Comparison of ENCODE assay signal across 8 cellular contexts in the genomic region with DNA sequence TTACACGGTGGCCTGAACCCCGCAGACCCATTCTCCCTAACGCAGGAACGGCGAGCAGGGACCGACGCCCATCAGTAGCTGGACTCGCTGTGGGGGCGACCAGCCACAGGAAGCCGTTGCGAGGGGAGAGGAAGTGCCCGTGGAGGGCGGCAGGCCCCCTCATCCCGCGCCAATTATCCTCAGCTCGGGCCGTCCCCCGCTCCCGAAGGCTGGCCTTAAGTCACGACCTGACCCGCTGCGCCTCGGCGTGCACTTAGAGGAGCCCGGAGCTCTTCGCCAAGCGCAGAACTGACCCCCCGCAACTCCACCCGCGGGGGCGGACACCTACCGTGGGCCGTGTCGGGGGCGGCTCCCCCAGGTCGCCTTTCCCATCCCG. TPM values are rescaled to one million over a fixed set of nuclear protein-coding genes. Genes with fewer than 3 reads are reported as not detected.
DNase-seq lines count a peak whose midpoint lies in the region; ATAC-seq and TF ChIP-seq lines count a peak whose summit lies in the region.

No MANE protein-coding gene starts in this region.

- H3F3A ChIP-seq in GM23248 (ENCODE audit: insufficient read depth) (peaks cover 7% of the 10 kb centered on the region), PC-9 (ENCODE audit: insufficient read depth, low read depth) (peaks cover 11% of the 10 kb centered on the region; the same call in 1 of the 2 replicates)

- peaks cover 54% of the 10 kb centered on the region for H3K36me3 ChIP-seq in DND-41 (ENCODE audit: insufficient read depth, low read length)
- H3K36me3 ChIP-seq in GM23248 (ENCODE audit: low read depth) = peaks cover 19% of the 10 kb centered on the region
- no peaks in the 10 kb centered on the region for H3K36me3 ChIP-seq in PC-9 (ENCODE audit: low read depth)
- H3K36me3 ChIP-seq in esophagus muscularis mucosa = peaks cover 21 to 50% (median 37%) of the 10 kb centered on the region in 4 donors
- peaks cover 34% of the 10 kb centered on the region for H3K36me3 ChIP-seq in osteoblast (ENCODE audit: insufficient read depth, low read length)

- peaks cover 74% of the 10 kb centered on the region for H3K79me2 ChIP-seq in DND-41 (ENCODE audit: insufficient read depth, low read length)
- H3K79me2 ChIP-seq in GM23248 (ENCODE audit: insufficient read depth) = peaks cover 91% of the 10 kb centered on the region
- H3K79me2 ChIP-seq in PC-9 (ENCODE audit: low read depth) = peaks cover 55% of the 10 kb centered on the region
- peaks cover 80% of the 10 kb centered on the region for H3K79me2 ChIP-seq in osteoblast (ENCODE audit: insufficient read depth, low read length)

- DNase-seq in DND-41 (no peak), GM23248 (peak; percentile 55), PC-9 (no peak), esophagus muscularis mucosa (ENCODE audit: extremely low spot score) (no peak), osteoblast (ENCODE audit: insufficient read length, low spot score, missing footprints) (peak; percentile 92), GOT3 (lab: John Stamatoyannopoulos, UW) (no peak)

- WGBS in GM23248 (ENCODE audit: low coverage in 1 of 2, low lambda C conversion rate in 2 of 2, missing lambda C conversion rate in 2 of 2), 2 experiments = 2% methylated on average over 26 to 28 of the region's 37 CpGs
- WGBS in esophagus muscularis mucosa = no CpG with 5 or more reads among the region's 37 CpGs

- H3K27me3 ChIP-seq in DND-41 (ENCODE audit: insufficient read depth, low read length, poor library complexity) (no peaks in the 10 kb centered on the region), GM23248 (replicated peaks; ENCODE audit: insufficient read depth) (no peaks in the 10 kb centered on the region), PC-9 (ENCODE audit: insufficient read depth, low read depth) (no peaks in the 10 kb centered on the region), esophagus muscularis mucosa (no peaks in the 10 kb centered on the region), osteoblast (ENCODE audit: insufficient read depth, low read length) (no peaks in the 10 kb centered on the region)

- H3K4me3 ChIP-seq in DND-41 (ENCODE audit: low read depth in 1 of 2, low read length in 2 of 2) (peak overlapping the region; percentile 83 to 95), GM23248 (peak overlapping the region; percentile 86), PC-9 (peak overlapping the region; percentile 93), esophagus muscularis mucosa (peak overlapping the region; percentile 69 to 100 (median 98)), osteoblast (ENCODE audit: insufficient read depth, low read length) (peak overlapping the region; percentile 97)

- H3K9me2 ChIP-seq in GM23248 (ENCODE audit: insufficient read depth) (no peaks in the 10 kb centered on the region), PC-9 (ENCODE audit: insufficient read depth) (no peaks in the 10 kb centered on the region)

- no TSS peak for BruUV-seq in PC-9 (replicated peaks; lab: Mats Ljungman, UMichigan)

- H3K9me3 ChIP-seq in DND-41 (ENCODE audit: insufficient read depth, low read length, severe bottlenecking) (no peaks in the 10 kb centered on the region), GM23248 (ENCODE audit: low read depth) (no peaks in the 10 kb centered on the region), PC-9 (ENCODE audit: insufficient read depth, low read depth) (no peaks in the 10 kb centered on the region), esophagus muscularis mucosa (no peaks in the 10 kb centered on the region), osteoblast (ENCODE audit: low read depth, low read length) (no peaks in the 10 kb centered on the region)

- H3K9ac ChIP-seq in DND-41 (ENCODE audit: low read depth, low read length) (peak overlapping the region; percentile 97), GM23248 (peak overlapping the region; percentile 93)

- H3K27ac ChIP-seq in DND-41 (ENCODE audit: low read length) (peak overlapping the region; percentile 86), GM23248 (peak overlapping the region; percentile 73), PC-9 (no peak overlapping the region), esophagus muscularis mucosa (replicated peaks in 1 of 4) (peak overlapping the region; percentile 79 to 91 (median 90)), osteoblast (ENCODE audit: low read depth, low read length) (peak overlapping the region; percentile 85)

- H3K4me1 ChIP-seq in DND-41 (ENCODE audit: insufficient read depth, low read length) (peaks cover 46% of the 10 kb centered on the region), GM23248 (ENCODE audit: insufficient read depth) (peaks cover 23% of the 10 kb centered on the region), PC-9 (replicated peaks; ENCODE audit: insufficient read depth) (peaks cover 5% of the 10 kb centered on the region), esophagus muscularis mucosa (peaks cover 26 to 47% (median 39%) of the 10 kb centered on the region in 4 donors), osteoblast (ENCODE audit: insufficient read depth, low read length) (peaks cover 23% of the 10 kb centered on the region)

- H4K20me1 ChIP-seq in DND-41 (ENCODE audit: insufficient read depth, low read length) (peaks cover 45% of the 10 kb centered on the region), GM23248 (ENCODE audit: insufficient read depth) (peaks cover 6% of the 10 kb centered on the region; the same call in 1 of the 2 replicates), PC-9 (ENCODE audit: insufficient read depth) (peaks cover 13% of the 10 kb centered on the region), osteoblast (ENCODE audit: insufficient read depth, low read length) (peaks cover 46% of the 10 kb centered on the region)

- ATAC-seq in DND-41 (ENCODE audit: insufficient read depth, low read depth) = peak; percentile 13
- no peak for ATAC-seq in GM19324 (IDR thresholded peaks at IDR 0.05; ENCODE audit: low FRiP score, unreplicated experiment)
- ATAC-seq in HG03457 (IDR thresholded peaks at IDR 0.05; ENCODE audit: unreplicated experiment) = no peak

- in situ Hi-C loops in GM23248 (cut with MboI) = no loop called here

- TF ChIP-seq POLR2A in esophagus muscularis mucosa (IDR thresholded peaks at IDR 0.05; ENCODE audit: low read depth) = no peak

- no peak for TF ChIP-seq CTCF in DND-41 (IDR thresholded peaks at IDR 0.05; ENCODE audit: borderline replicate concordance, extremely low read depth, low read length, poor library complexity, severe bottlenecking)
- no peak for TF ChIP-seq CTCF in PC-9 (conservative IDR thresholded peaks at IDR 0.05)
- no peak for TF ChIP-seq CTCF in esophagus muscularis mucosa (IDR thresholded peaks at IDR 0.05)
- no peak for TF ChIP-seq CTCF in osteoblast (IDR thresholded peaks at IDR 0.05; ENCODE audit: extremely low read depth, low read depth, low read length)

- intact Hi-C loops in PC-9 (cut with micrococcal nuclease; ENCODE audit: unreplicated experiment) = loop anchor here (5.0 kb wide), 2 partner anchors 46 to 339 kb away; a partner anchor contains a TSS
- intact Hi-C loops in esophagus muscularis mucosa (cut with DNase I) = no loop called here

- POLR2A ChIA-PET in PC-9 (lab: Charles Lee; ENCODE audit: unreplicated experiment) = interaction anchor here (0.5 to 0.9 kb wide), 3 partner anchors 25 to 117 kb away, joined by 3 read pairs; no protein-coding TSS in a partner anchor

- CTCF ChIA-PET in PC-9 (lab: Charles Lee) = interaction anchor here (0.6 kb wide), 1 partner anchor 85 kb away, joined by 13 read pairs; no protein-coding TSS in a partner anchor

- H3K4me2 ChIP-seq in DND-41 (ENCODE audit: insufficient read depth, low read length) (peak overlapping the region; percentile 79), GM23248 (ENCODE audit: unreplicated experiment) (peak overlapping the region; percentile 88), PC-9 (peak overlapping the region; percentile 84), osteoblast (ENCODE audit: insufficient read depth, low read length) (peak overlapping the region; percentile 97)

- H2AFZ ChIP-seq in DND-41 (ENCODE audit: low read depth, low read length) (peak overlapping the region; percentile 90), GM23248 (peak overlapping the region; percentile 68), PC-9 (peak overlapping the region; percentile 80), osteoblast (ENCODE audit: low read length) (peak overlapping the region; percentile 78)

- TF ChIP-seq EP300 in esophagus muscularis mucosa (IDR thresholded peaks at IDR 0.05) = no peak

RNA-seq across cellular contexts. Expression of a gene that starts 0.4 kb away (rescaled TPM):
- 37.6 and 45.6 TPM in 2 replicates for total RNA-seq in GM23248 (2014; rRNA removed; shearing (Covaris generic))
- polyA plus RNA-seq in GM23248 (2016; fragmentation: Nextera tagmentation; extraction: Ambion mirVana) = 70.8 and 72.8 TPM in 2 replicates
- total RNA-seq in PC-9 (2021) (41.7 and 48.3 TPM in 2 replicates), esophagus muscularis mucosa (10 to 100 TPM; 23.7 to 38.3 (median 27.3) TPM), osteoblast (24.5 and 26.1 TPM in 2 replicates)

RNA-seq across cellular contexts. Expression of a gene that starts 0.6 kb away (rescaled TPM):
- total RNA-seq in GM23248 (2014; rRNA removed; shearing (Covaris generic)) = 161 and 166 TPM in 2 replicates
- polyA plus RNA-seq in GM23248 (2016; fragmentation: Nextera tagmentation; extraction: Ambion mirVana) = 106 and 110 TPM in 2 replicates
- total RNA-seq in PC-9 (2021) (149 and 166 TPM in 2 replicates), esophagus muscularis mucosa (10 to 100 TPM; 47.8 to 99.1 (median 65.5) TPM), osteoblast (100 and 110 TPM in 2 replicates)

RNA-seq across cellular contexts. Expression of a gene that starts 16.7 kb away (rescaled TPM):
- 11.6 and 11.7 TPM in 2 replicates for total RNA-seq in GM23248 (2014; rRNA removed; shearing (Covaris generic))
- 22.0 and 22.8 TPM in 2 replicates for polyA plus RNA-seq in GM23248 (2016; fragmentation: Nextera tagmentation; extraction: Ambion mirVana)
- 29.3 and 30.0 TPM in 2 replicates for total RNA-seq in PC-9 (2021)
- 10 to 100 TPM in 3 of 4 donors, 1 to 10 TPM in 1; 8.9 to 14.1 (median 12.6) TPM for total RNA-seq in esophagus muscularis mucosa
- 4.7 and 5.6 TPM in 2 replicates for total RNA-seq in osteoblast

RNA-seq across cellular contexts. Expression of a gene that starts 16.8 kb away (rescaled TPM):
- 19.9 and 49.3 TPM in 2 replicates for total RNA-seq in GM23248 (2014; rRNA removed; shearing (Covaris generic))
- 48.5 and 50.4 TPM in 2 replicates for polyA plus RNA-seq in GM23248 (2016; fragmentation: Nextera tagmentation; extraction: Ambion mirVana)
- total RNA-seq in PC-9 (2021) (40.2 and 66.0 TPM in 2 replicates), esophagus muscularis mucosa (10 to 100 TPM; 24.5 to 40.5 (median 31.1) TPM), osteoblast (21.0 and 21.5 TPM in 2 replicates)

RNA-seq across cellular contexts. Expression of a gene that starts 20.0 kb away (rescaled TPM):
- 4.3 and 4.9 TPM in 2 replicates for total RNA-seq in GM23248 (2014; rRNA removed; shearing (Covaris generic))
- polyA plus RNA-seq in GM23248 (2016; fragmentation: Nextera tagmentation; extraction: Ambion mirVana) = 76.3 and 78.5 TPM in 2 replicates
- total RNA-seq in PC-9 (2021) = 98.6 and 142 TPM in 2 replicates
- 10 to 100 TPM; 24.5 to 47.9 (median 39.2) TPM for total RNA-seq in esophagus muscularis mucosa
- total RNA-seq in osteoblast = 6.2 and 8.8 TPM in 2 replicates

Comparison
In these comparisons a context has a peak if more than half of its experiments do, and no peak if none do; other contexts are left out.
1. DNase-seq: peak in GM23248 (single experiment) and osteoblast (single experiment); none in DND-41 (single experiment), PC-9 (0 of 2), esophagus muscularis mucosa (single experiment) and GOT3 (single experiment).
2. Peak in every context shown above with its lines, with median percentiles within 50 percentile points of each other: H2AFZ ChIP-seq, H3K4me2 ChIP-seq and H3K4me3 ChIP-seq.